32 cellular contexts compared by ENCODE assay signal in genomic region chr16:58218786-58219185, GRCh38.
"Had no signal": no experiment of that assay in that cellular context is flagged by ENCODE, and none has a peak within 500 bp of the region (broad histone marks: within the 10 kb centered on the region; RNA-seq: fewer than 3 reads in every experiment).

No MANE protein-coding gene starts in this region.

- H3K4me1 ChIP-seq: adrenal gland, ascending aorta, body of pancreas, breast epithelium had no signal

- H3K27me3 ChIP-seq: adrenal gland, ascending aorta, body of pancreas, brain microvascular endothelial cell, breast epithelium, cardiac muscle cell had no signal

- H3K9me3 ChIP-seq: ascending aorta, body of pancreas had no signal

- H3K36me3 ChIP-seq: adrenal gland, ascending aorta, brain microvascular endothelial cell, breast epithelium, cardiac muscle cell had no signal

- DNase-seq: activated effector memory CD4-positive, alpha-beta T cell treated with anti-CD3 and anti-CD28 coated beads, Interleukin-2, amount 50 U/mL, for 16 hours; activated effector memory CD4-positive, alpha-beta T cell treated with Interleukin-2 at 50 U/mL for 16 hours; activated gamma-delta T cell; activated gamma-delta T cell treated with Interleukin-2 at 50 U/mL for 16 hours; activated naive CD4-positive, alpha-beta T cell; activated naive CD4-positive, alpha-beta T cell treated with anti-CD3 and anti-CD28 coated beads for 36 hours; activated naive CD4-positive, alpha-beta T cell treated with anti-CD3 and anti-CD28 coated beads, Interleukin-2, amount 10 ng/mL, durations not matched to agents 7 days and 5 days; activated naive CD4-positive, alpha-beta T cell treated with anti-CD3 and anti-CD28 coated beads, Interleukin-2, amount 50 U/mL, for 16 hours; activated naive CD4-positive, alpha-beta T cell treated with Interleukin-2 at 50 U/mL for 16 hours; activated naive CD8-positive, alpha-beta T cell treated with anti-CD3 and anti-CD28 coated beads for 36 hours; activated naive CD8-positive, alpha-beta T cell treated with anti-CD3 and anti-CD28 coated beads, Interleukin-2, amount 10 ng/mL, durations not matched to agents 7 days and 5 days; activated naive CD8-positive, alpha-beta T cell treated with anti-CD3 and anti-CD28 coated beads, Interleukin-2, amount 50 U/mL, for 24 hours; activated T-cell treated with anti-CD3 and anti-CD28 coated beads, Interleukin-2, amount 50 U/mL, for 1 hour; activated T-cell treated with anti-CD3 and anti-CD28 coated beads, Interleukin-2, amount 50 U/mL, for 24 hours; activated T-cell treated with anti-CD3 and anti-CD28 coated beads, Interleukin-2, amount 50 U/mL, for 4 hours; activated T-cell treated with anti-CD3 and anti-CD28 coated beads, Interleukin-2, amount 50 U/mL, for 48 hours; activated T-cell treated with anti-CD3 and anti-CD28 coated beads, Interleukin-2, amount 50 U/mL, for 72 hours; adrenal gland; amniotic stem cell; amygdala; anterior cingulate cortex; aorta; body of pancreas; brain microvascular endothelial cell; caudate nucleus; central memory CD4-positive, alpha-beta T cell; cerebellar nuclear complex had no signal

- H3K27ac ChIP-seq: adrenal gland, ascending aorta, body of pancreas, brain microvascular endothelial cell, breast epithelium, cardiac muscle cell had no signal

- H3K4me3 ChIP-seq: adrenal gland, ascending aorta, body of pancreas, breast epithelium, cardiac muscle cell had no signal

- FAIRE-seq: astrocyte, bronchial epithelial cell had no signal
